1 cellular context compared by ENCODE assay signal in genomic region chr6:87702589-87702945, GRCh38.
TF ChIP-seq lines count a peak whose summit lies in the region.

No MANE protein-coding gene starts in this region.

TF ChIP-seq in HEK293, 187 proteins besides CTCF, POLR2A, EP300 and RAD21 (continued from another document):
- TF ChIP-seq HIC1 (tag by site-specific recombination; IDR thresholded peaks at IDR 0.05) (no peak), ZFP41 (tag by site-specific recombination; IDR thresholded peaks at IDR 0.05; ENCODE audit: borderline replicate concordance) (no peak), ZNF10 (tag by site-specific recombination; IDR thresholded peaks at IDR 0.05) (peak; percentile 47; the same call in 1 of the 2 replicates)
